ENCODE assay signal across 10 cellular contexts in the genomic region with DNA sequence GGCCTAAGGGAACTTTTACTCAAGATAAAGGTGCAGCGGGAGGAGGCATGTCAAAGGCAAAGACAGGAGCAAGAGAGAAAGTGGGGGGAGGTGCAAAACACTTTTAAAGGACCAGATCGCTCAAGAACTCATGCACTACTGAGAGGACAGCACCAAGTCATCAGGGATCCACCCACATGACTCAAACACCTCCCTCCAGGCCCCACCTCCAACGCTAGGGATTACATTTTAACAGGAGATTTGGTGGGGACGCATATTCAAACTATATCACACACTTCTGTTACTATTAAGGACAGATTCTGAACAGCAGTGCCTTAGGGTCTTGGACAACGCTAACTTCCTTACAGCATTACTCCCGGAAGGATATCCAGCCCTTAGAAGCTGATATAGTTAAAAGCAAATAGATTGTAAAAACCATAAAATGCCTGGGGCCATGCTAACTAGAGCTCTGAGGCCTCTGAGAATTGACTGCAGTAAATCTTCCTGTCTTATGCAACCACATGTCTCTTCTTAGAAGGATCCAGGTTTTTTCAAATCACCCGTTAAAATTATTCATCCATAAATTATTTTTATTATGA. TPM values are rescaled to one million over a fixed set of nuclear protein-coding genes. Genes with fewer than 3 reads are reported as not detected.
A peak's percentile ranks its signal among the peaks of the same experiment; 100 is the strongest.
DNase-seq lines count a peak whose midpoint lies in the region; ATAC-seq and TF ChIP-seq lines count a peak whose summit lies in the region.
"Had no signal": no experiment of that assay in that cellular context is flagged by ENCODE, and none has a peak within 500 bp of the region (broad histone marks: within the 10 kb centered on the region; RNA-seq: fewer than 3 reads in every experiment).

No MANE protein-coding gene starts in this region.

- peaks cover 0 to 11% of the 10 kb centered on the region in 2 donors for H3K4me1 Mint-ChIP-seq in natural killer cell treated with Interleukin-12 subunit alpha and Interleukin-12 subunit beta and Interleukin-15 and Interleukin-18, amount 100 ng/mL, for 72 hours (ENCODE audit: low read depth in 2 of 2)

- peaks cover 8 to 11% of the 10 kb centered on the region in 2 donors for H3K27me3 Mint-ChIP-seq in natural killer cell treated with Interleukin-12 subunit alpha and Interleukin-12 subunit beta and Interleukin-15 and Interleukin-18, amount 100 ng/mL, for 72 hours
- H3K27me3 Mint-ChIP-seq: CD4-positive, CD25-positive, alpha-beta regulatory T cell had no signal

- no peak overlapping the region for H3K27ac Mint-ChIP-seq in natural killer cell treated with Interleukin-12 subunit alpha and Interleukin-12 subunit beta and Interleukin-15 and Interleukin-18, amount 100 ng/mL, for 72 hours
- H3K27ac Mint-ChIP-seq: CD4-positive, CD25-positive, alpha-beta regulatory T cell had no signal

- DNase-seq in AG10803 (ENCODE audit: low read depth) (peak; percentile 32), M059J (ENCODE audit: low read depth) (peak; percentile 94), epithelial cell of esophagus (ENCODE audit: low read depth) (peak; percentile 86), Kasumi-1 (lab: John Stamatoyannopoulos, UW) (no peak), germinal center (ENCODE audit: low spot score) (no peak)
- DNase-seq in natural killer cell treated with Interleukin-12 subunit alpha and Interleukin-12 subunit beta and Interleukin-15 and Interleukin-18, amount 100 ng/mL, for 72 hours (ENCODE audit: low spot score) = no peak
- DNase-seq: activated gamma-delta T cell treated with Interleukin-2 at 50 U/mL for 16 hours; CD4-positive, CD25-positive, alpha-beta regulatory T cell had no signal

- H3K4me3 ChIP-seq in AG10803 (ENCODE audit: low read length) = no peak overlapping the region
- H3K4me3 ChIP-seq in epithelial cell of esophagus (ENCODE audit: low read length) = no peak overlapping the region

- H3K36me3 Mint-ChIP-seq in natural killer cell treated with Interleukin-12 subunit alpha and Interleukin-12 subunit beta and Interleukin-15 and Interleukin-18, amount 100 ng/mL, for 72 hours = no peaks in the 10 kb centered on the region
- H3K36me3 Mint-ChIP-seq: CD4-positive, CD25-positive, alpha-beta regulatory T cell had no signal

- TF ChIP-seq CTCF in AG10803 (conservative IDR thresholded peaks at IDR 0.05; ENCODE audit: low read length) = no peak
- TF ChIP-seq CTCF in epithelial cell of esophagus (IDR thresholded peaks at IDR 0.05; ENCODE audit: insufficient read depth, low read depth, low read length, missing control alignments) = no peak

- H3K4me3 Mint-ChIP-seq in natural killer cell treated with Interleukin-12 subunit alpha and Interleukin-12 subunit beta and Interleukin-15 and Interleukin-18, amount 100 ng/mL, for 72 hours = no peak overlapping the region
- H3K4me3 Mint-ChIP-seq: CD4-positive, CD25-positive, alpha-beta regulatory T cell had no signal

- peak; percentile 46 for ATAC-seq in GM21447 (IDR thresholded peaks at IDR 0.05; ENCODE audit: unreplicated experiment)
- ATAC-seq in natural killer cell treated with Interleukin-12 subunit alpha and Interleukin-12 subunit beta and Interleukin-15 and Interleukin-18, amount 100 ng/mL, for 72 hours = no peak
- ATAC-seq in GM19324 (IDR thresholded peaks at IDR 0.05; ENCODE audit: low FRiP score, unreplicated experiment) = no peak

- no peaks in the 10 kb centered on the region for H3K9me3 Mint-ChIP-seq in natural killer cell treated with Interleukin-12 subunit alpha and Interleukin-12 subunit beta and Interleukin-15 and Interleukin-18, amount 100 ng/mL, for 72 hours

RNA-seq across cellular contexts. Expression of a gene that starts 16.7 kb away (rescaled TPM):
- 11.9 and 14.8 TPM in 2 replicates for total RNA-seq in M059J (2014; rRNA removed; shearing (Covaris generic))
- total RNA-seq in natural killer cell treated with Interleukin-12 subunit alpha and Interleukin-12 subunit beta and Interleukin-15 and Interleukin-18, amount 100 ng/mL, for 72 hours = 1 to 10 TPM in 1 of 2 donors, under 1 TPM in 1; 0.38 to 1.4 TPM

Comparison
In these comparisons a context has a peak if more than half of its experiments do, and no peak if none do; other contexts are left out.
1. DNase-seq: peak in AG10803 (single experiment), M059J (single experiment) and epithelial cell of esophagus (single experiment); none in natural killer cell treated with Interleukin-12 subunit alpha and Interleukin-12 subunit beta and Interleukin-15 and Interleukin-18, amount 100 ng/mL, for 72 hours (single experiment), Kasumi-1 (0 of 2) and germinal center (single experiment).